30 cellular contexts compared by ENCODE assay signal in genomic region chr3:178709047-178709446, GRCh38.
A peak's percentile ranks its signal among the peaks of the same experiment; 100 is the strongest.
DNase-seq lines count a peak whose midpoint lies in the region; ATAC-seq, FAIRE-seq and TF ChIP-seq lines count a peak whose summit lies in the region.
"Had no signal": no experiment of that assay in that cellular context is flagged by ENCODE, and none has a peak within 500 bp of the region (broad histone marks: within the 10 kb centered on the region; RNA-seq: fewer than 3 reads in every experiment).

No MANE protein-coding gene starts in this region.

- BruUV-seq in K562 (replicated peaks; lab: Mats Ljungman, UMichigan) = no TSS peak

- no peak overlapping the region for H3K4me2 ChIP-seq in K562 (ENCODE audit: insufficient read depth, low read length)

- TF ChIP-seq EP300 in K562 (IDR thresholded peaks at IDR 0.05; ENCODE audit: low read length) = no peak

- no peaks in the 10 kb centered on the region for H3K36me3 ChIP-seq in K562 (ENCODE audit: control insufficient read depth, insufficient read depth, low read length)
- no peaks in the 10 kb centered on the region for H3K36me3 ChIP-seq in CD8-positive, alpha-beta memory T cell (ENCODE audit: insufficient read depth, low read length)
- H3K36me3 ChIP-seq: colonic mucosa, gastroesophageal sphincter, ovary, right atrium auricular region had no signal

- H3K27me3 Mint-ChIP-seq in CD8-positive, alpha-beta memory T cell = no peaks in the 10 kb centered on the region
- H3K27me3 Mint-ChIP-seq: stimulated activated memory B cell treated with anti-CD40 and anti-IgM and Interleukin-4, amounts not matched to agents 10 μg/mL and 1 μg/mL and 100 μg/mL, for 72 hours had no signal

- in situ Hi-C loops in K562 (cut with MboI) = no loop called here

- no peak overlapping the region for H3K4me3 Mint-ChIP-seq in CD8-positive, alpha-beta memory T cell
- H3K4me3 Mint-ChIP-seq: activated CD8-positive, alpha-beta T cell treated with anti-CD3 and anti-CD28 coated beads, Interleukin-2, amount 10 ng/mL, durations not matched to agents 7 days and 5 days; H9; mesothelial cell of epicardium; nephron; stimulated activated memory B cell treated with anti-CD40 and anti-IgM and Interleukin-4, amounts not matched to agents 10 μg/mL and 1 μg/mL and 100 μg/mL, for 72 hours; T-helper 1 cell treated with Interleukin-12 subunit alpha and Interleukin-12 subunit beta and Interleukin-4 antibody, amounts not matched to agents 30 μg/mL and 1 μg/mL, for 36 hours had no signal

- peaks cover 0 to 4% (median 4%) of the 10 kb centered on the region in 3 donors for H3K4me1 Mint-ChIP-seq in CD8-positive, alpha-beta memory T cell
- H3K4me1 Mint-ChIP-seq: stimulated activated memory B cell treated with anti-CD40 and anti-IgM and Interleukin-4, amounts not matched to agents 10 μg/mL and 1 μg/mL and 100 μg/mL, for 72 hours had no signal

- DNase-seq in NCI-H2029 (lab: John Stamatoyannopoulos, UW) = peak; percentile 18
- no peak for DNase-seq in NCI-H2029 treated with DMSO at 0.1 percent for 48 hours (lab: John Stamatoyannopoulos, UW)
- DNase-seq in NCI-H2196 (lab: John Stamatoyannopoulos, UW; ENCODE audit: unreplicated experiment) = peak; percentile 78
- DNase-seq in K562 (ENCODE audit: extremely low read depth in 1 of 4, low spot score in 3 of 4) = no peak
- DNase-seq in midbrain (lab: John Stamatoyannopoulos, UW) = peak; percentile 8
- no peak for DNase-seq in pons (ENCODE audit: low spot score)
- DNase-seq in CD8-positive, alpha-beta memory T cell = no peak
- DNase-seq in cerebellar nuclear complex (lab: John Stamatoyannopoulos, UW) = no peak
- DNase-seq: activated CD4-positive, CD25-positive, alpha-beta regulatory T cell treated with anti-CD3 and anti-CD28 coated beads, Interleukin-2, amount 50 U/mL, for 72 hours; activated CD8-positive, alpha-beta T cell treated with anti-CD3 and anti-CD28 coated beads, Interleukin-2, amount 10 ng/mL, durations not matched to agents 7 days and 5 days; activated T-cell treated with anti-CD3 and anti-CD28 coated beads for 4 hours; AML-193; colonic mucosa; effector memory CD4-positive, alpha-beta T cell; H9; left ventricle myocardium superior; NCI-H1048; NCI-H1930; RPMI8226; stimulated activated CD4-positive, alpha-beta T cell treated with anti-CD3 and anti-CD28 coated beads, Interleukin-4, amount 100 ng/mL, for 1 hour had no signal

- H3K27ac Mint-ChIP-seq in CD8-positive, alpha-beta memory T cell = no peak overlapping the region
- H3K27ac Mint-ChIP-seq: activated CD8-positive, alpha-beta T cell treated with anti-CD3 and anti-CD28 coated beads, Interleukin-2, amount 10 ng/mL, durations not matched to agents 7 days and 5 days; mesothelial cell of epicardium; nephron; stimulated activated memory B cell treated with anti-CD40 and anti-IgM and Interleukin-4, amounts not matched to agents 10 μg/mL and 1 μg/mL and 100 μg/mL, for 72 hours; T-helper 1 cell treated with Interleukin-12 subunit alpha and Interleukin-12 subunit beta and Interleukin-4 antibody, amounts not matched to agents 30 μg/mL and 1 μg/mL, for 36 hours had no signal

- POLR2A ChIA-PET in K562 (lab: Yijun Ruan, JAX) = no interaction called here
- POLR2A ChIA-PET in CD8-positive, alpha-beta memory T cell (lab: Charles Lee) = no interaction called here

- H3K4me3 ChIP-seq in K562 = no peak overlapping the region
- H3K4me3 ChIP-seq in CD8-positive, alpha-beta memory T cell (ENCODE audit: low read length) = no peak overlapping the region
- H3K4me3 ChIP-seq: colonic mucosa, gastroesophageal sphincter, ovary, right atrium auricular region had no signal

- TF ChIP-seq POLR2A in K562 (conservative IDR thresholded peaks at IDR 0.05) = no peak

- H3K9me3 ChIP-seq in K562 (replicated peaks; ENCODE audit: control insufficient read depth, insufficient read depth, low read depth, low read length) = no peaks in the 10 kb centered on the region
- H3K9me3 ChIP-seq in CD8-positive, alpha-beta memory T cell (ENCODE audit: low read length) = no peaks in the 10 kb centered on the region
- H3K9me3 ChIP-seq: colonic mucosa, gastroesophageal sphincter, ovary, right atrium auricular region had no signal

- no peaks in the 10 kb centered on the region for H3K9me3 Mint-ChIP-seq in CD8-positive, alpha-beta memory T cell
- H3K9me3 Mint-ChIP-seq: H9; mesothelial cell of epicardium; nephron; stimulated activated memory B cell treated with anti-CD40 and anti-IgM and Interleukin-4, amounts not matched to agents 10 μg/mL and 1 μg/mL and 100 μg/mL, for 72 hours had no signal

- no peak for TF ChIP-seq RAD21 in K562 (CRISPR knock-in tag; conservative IDR thresholded peaks at IDR 0.05 in 1 of 2, IDR thresholded peaks at IDR 0.05 in 1 of 2)

- intact Hi-C loops in K562 (cut with micrococcal nuclease) = no loop called here

- CTCF ChIA-PET in K562 (lab: Yijun Ruan, JAX; ENCODE audit: low intra/inter-chr PET ratio) = no interaction called here
- CTCF ChIA-PET in CD8-positive, alpha-beta memory T cell (lab: Charles Lee) = no interaction called here

- no peaks in the 10 kb centered on the region for H4K20me1 ChIP-seq in K562 (replicated peaks; ENCODE audit: control insufficient read depth, insufficient read depth, low read length)

- TF ChIP-seq CTCF in K562 (IDR thresholded peaks at IDR 0.05 in 2 of 3, conservative IDR thresholded peaks at IDR 0.05 in 1 of 3; ENCODE audit: insufficient read depth in 2 of 3, low read depth in 1 of 3, low read length in 3 of 3) = no peak

- H3K9me1 ChIP-seq in K562 (ENCODE audit: control insufficient read depth, insufficient read depth, low read length) = no peaks in the 10 kb centered on the region

- H3K36me3 Mint-ChIP-seq in CD8-positive, alpha-beta memory T cell = no peaks in the 10 kb centered on the region
- H3K36me3 Mint-ChIP-seq: mesothelial cell of epicardium; stimulated activated memory B cell treated with anti-CD40 and anti-IgM and Interleukin-4, amounts not matched to agents 10 μg/mL and 1 μg/mL and 100 μg/mL, for 72 hours had no signal

- no peak overlapping the region for H2AFZ ChIP-seq in K562 (ENCODE audit: low read depth, low read length)

- H3K9ac ChIP-seq in K562 (ENCODE audit: insufficient read depth in 1 of 2, low read depth in 2 of 2, low read length in 2 of 2) = no peak overlapping the region

- H3K79me2 ChIP-seq in K562 (ENCODE audit: control insufficient read depth, insufficient read depth, low read length) = no peaks in the 10 kb centered on the region

- no peak for FAIRE-seq in K562 (lab: Jason Lieb, UNC)
- FAIRE-seq: GM12892, urothelium cell line had no signal

- H3K27me3 ChIP-seq in K562 (ENCODE audit: control insufficient read depth in 2 of 2, insufficient read depth in 2 of 2, low read length in 2 of 2) = no peaks in the 10 kb centered on the region
- H3K27me3 ChIP-seq in CD8-positive, alpha-beta memory T cell (ENCODE audit: insufficient read depth, low read length, poor library complexity, severe bottlenecking) = no peaks in the 10 kb centered on the region
- H3K27me3 ChIP-seq: colonic mucosa, gastroesophageal sphincter, ovary, right atrium auricular region had no signal

- no peak for ATAC-seq in K562
- ATAC-seq: activated CD8-positive, alpha-beta T cell treated with anti-CD3 and anti-CD28 coated beads, Interleukin-2, amount 10 ng/mL, durations not matched to agents 7 days and 5 days; esophagus mucosa; gastroesophageal sphincter; left ventricle myocardium superior; stimulated activated memory B cell treated with anti-CD40 and anti-IgM and Interleukin-4, amounts not matched to agents 10 μg/mL and 1 μg/mL and 100 μg/mL, for 72 hours had no signal

- H3K4me1 ChIP-seq in K562 (replicated peaks in 1 of 2; ENCODE audit: control insufficient read depth in 2 of 2, insufficient read depth in 2 of 2, low read length in 2 of 2) = no peaks in the 10 kb centered on the region
- no peaks in the 10 kb centered on the region for H3K4me1 ChIP-seq in CD8-positive, alpha-beta memory T cell (ENCODE audit: insufficient read depth, low read length)
- H3K4me1 ChIP-seq: colonic mucosa had no signal

- H3K27ac ChIP-seq in K562 (ENCODE audit: extremely low read depth, low read depth, low read length) = no peak overlapping the region
- H3K27ac ChIP-seq in CD8-positive, alpha-beta memory T cell (ENCODE audit: low read depth, low read length) = no peak overlapping the region
- H3K27ac ChIP-seq: colonic mucosa, ovary, right atrium auricular region had no signal

- 0% methylated on average over 6 of the region's 6 CpGs for WGBS in K562 (ENCODE audit: insufficient coverage, low coverage, missing lambda C conversion rate)

TF ChIP-seq in K562, 482 proteins besides CTCF, POLR2A, EP300 and RAD21:
- TF ChIP-seq MBD1 (CRISPR knock-in tag; IDR thresholded peaks at IDR 0.05) = no peak
- TF ChIP-seq RFX1 (IDR thresholded peaks at IDR 0.05) = peak; percentile 33; the same call in 1 of the 2 replicates

Comparison
In these comparisons a context has a peak if more than half of its experiments do, and no peak if none do; other contexts are left out.
1. DNase-seq: peak in NCI-H2029 (single experiment), NCI-H2196 (single experiment) and midbrain (single experiment); none in NCI-H2029 treated with DMSO at 0.1 percent for 48 hours (single experiment), K562 (0 of 4), pons (single experiment), CD8-positive, alpha-beta memory T cell (0 of 5) and cerebellar nuclear complex (0 of 2).